In the genomic region with DNA sequence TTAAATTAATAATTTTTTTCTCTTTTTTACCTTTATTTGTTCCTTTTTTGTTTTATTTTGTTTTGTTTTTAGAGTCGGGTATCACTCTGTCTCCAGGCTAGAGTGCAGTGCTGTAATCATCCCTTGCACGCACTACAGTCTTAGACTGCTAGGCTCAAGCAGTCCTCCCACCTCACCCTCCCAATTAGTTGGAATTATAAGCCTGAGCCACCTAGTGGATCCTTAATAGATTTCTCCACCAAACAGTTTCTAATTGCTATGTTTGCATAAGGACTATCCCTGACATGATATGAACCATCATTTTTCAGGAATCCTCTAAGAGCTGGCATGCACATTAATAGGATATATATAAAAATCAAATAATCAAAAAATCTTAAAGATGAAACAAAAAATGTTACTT, we compare ENCODE assay signal across 17 cellular contexts.
DNase-seq lines count a peak whose midpoint lies in the region; ATAC-seq and TF ChIP-seq lines count a peak whose summit lies in the region.
"Had no signal": no experiment of that assay in that cellular context is flagged by ENCODE, and none has a peak within 500 bp of the region (broad histone marks: within the 10 kb centered on the region; RNA-seq: fewer than 3 reads in every experiment).

No MANE protein-coding gene starts in this region.

- no peaks in the 10 kb centered on the region for H3K4me1 Mint-ChIP-seq in nephron

- no peak overlapping the region for H3K27ac ChIP-seq in VCaP
- H3K27ac ChIP-seq: ascending aorta, SK-N-MC had no signal

- H3K4me3 Mint-ChIP-seq in nephron = no peak overlapping the region

- ATAC-seq in HG02840 (IDR thresholded peaks at IDR 0.05; ENCODE audit: low FRiP score, unreplicated experiment) = no peak
- ATAC-seq in GM18505 (IDR thresholded peaks at IDR 0.05; ENCODE audit: unreplicated experiment) = no peak
- no peak for ATAC-seq in GM19035 (IDR thresholded peaks at IDR 0.05; ENCODE audit: unreplicated experiment)

- no peaks in the 10 kb centered on the region for H3K27me3 ChIP-seq in Loucy (ENCODE audit: insufficient read depth, low read length, poor library complexity, severe bottlenecking)
- H3K27me3 ChIP-seq: ascending aorta, MG63 had no signal

- DNase-seq in DMS53 (lab: John Stamatoyannopoulos, UW) (peak; percentile 57), cerebellum (ENCODE audit: low spot score) (no peak)
- DNase-seq: activated CD4-positive, CD25-positive, alpha-beta regulatory T cell; activated gamma-delta T cell; EL; hippocampal formation; MG63; NCI-H2171; retina had no signal

- peak; percentile 43 for TF ChIP-seq CTCF in Loucy (conservative IDR thresholded peaks at IDR 0.05; ENCODE audit: low read length)
- peak; percentile 72 for TF ChIP-seq CTCF in VCaP (conservative IDR thresholded peaks at IDR 0.05)
- peak; percentile 19 to 34 (median 25) for TF ChIP-seq CTCF in nephron (IDR thresholded peaks at IDR 0.05; ENCODE audit: unreplicated experiment in 3 of 3)

- peaks cover 3% of the 10 kb centered on the region for H3K4me1 ChIP-seq in Loucy (ENCODE audit: insufficient read depth, low read length, poor library complexity, severe bottlenecking)
- H3K4me1 ChIP-seq: ascending aorta had no signal

- no peak overlapping the region for H3K9ac ChIP-seq in Loucy (ENCODE audit: low read depth, low read length, poor library complexity, severe bottlenecking)

- no peaks in the 10 kb centered on the region for H4K20me1 ChIP-seq in Loucy (ENCODE audit: insufficient read depth, low read length, poor library complexity, severe bottlenecking)

- no peaks in the 10 kb centered on the region for H3F3A ChIP-seq in Loucy (ENCODE audit: low read depth)

- H2AFZ ChIP-seq in Loucy (ENCODE audit: low read length) = no peak overlapping the region

- no peaks in the 10 kb centered on the region for H3K36me3 Mint-ChIP-seq in nephron (ENCODE audit: low read depth)

- no peak overlapping the region for H3K27ac Mint-ChIP-seq in nephron

- no peak overlapping the region for H3K4me3 ChIP-seq in Loucy (ENCODE audit: low read length, poor library complexity, severe bottlenecking)
- H3K4me3 ChIP-seq: ascending aorta, MG63, SK-N-MC had no signal

- H3K9me3 ChIP-seq in Loucy (ENCODE audit: insufficient read depth, low read depth, low read length) = no peaks in the 10 kb centered on the region
- H3K9me3 ChIP-seq: ascending aorta, MG63 had no signal

- no peaks in the 10 kb centered on the region for H3K9me2 ChIP-seq in Loucy (replicated peaks; ENCODE audit: low read depth, low read length)

- peaks cover under 1% of the 10 kb centered on the region for H3K9me3 Mint-ChIP-seq in nephron

- H3K4me2 ChIP-seq in Loucy (ENCODE audit: low read depth, low read length, poor library complexity, severe bottlenecking) = no peak overlapping the region

- TF ChIP-seq POLR2A in GM18505 (IDR thresholded peaks at IDR 0.05; ENCODE audit: borderline replicate concordance, extremely low read depth, insufficient read depth, insufficient read length) = no peak

- no peaks in the 10 kb centered on the region for H3K79me2 ChIP-seq in Loucy (ENCODE audit: insufficient read depth, low read length)

- H3K36me3 ChIP-seq in Loucy (ENCODE audit: insufficient read depth, low read length) = no peaks in the 10 kb centered on the region
- H3K36me3 ChIP-seq: ascending aorta, MG63 had no signal

- no peaks in the 10 kb centered on the region for H3K27me3 Mint-ChIP-seq in nephron (ENCODE audit: low read depth)
